14 cellular contexts compared by ENCODE assay signal in genomic region chr17:61309857-61310256, GRCh38.
DNase-seq lines count a peak whose midpoint lies in the region; ATAC-seq, FAIRE-seq and TF ChIP-seq lines count a peak whose summit lies in the region.
"Had no signal": no experiment of that assay in that cellular context is flagged by ENCODE, and none has a peak within 500 bp of the region (broad histone marks: within the 10 kb centered on the region; RNA-seq: fewer than 3 reads in every experiment).

No MANE protein-coding gene starts in this region.

- no peak for TF ChIP-seq POLR2A in breast epithelium (IDR thresholded peaks at IDR 0.05)

- H3K27ac ChIP-seq in breast epithelium (no peak overlapping the region), left lung (peak overlapping the region; percentile 33 to 40)
- H3K27ac ChIP-seq: 22Rv1 had no signal

- TF ChIP-seq CTCF in MCF 10A (IDR thresholded peaks at IDR 0.05; ENCODE audit: unreplicated experiment), result no peak
- TF ChIP-seq CTCF in breast epithelium (IDR thresholded peaks at IDR 0.05), result no peak
- no peak for TF ChIP-seq CTCF in bronchial epithelial cell (IDR thresholded peaks at IDR 0.05; ENCODE audit: insufficient read depth, low read length, severe bottlenecking)
- TF ChIP-seq CTCF in left lung (IDR thresholded peaks at IDR 0.05), result no peak

- no peaks in the 10 kb centered on the region for H3K27me3 ChIP-seq in breast epithelium
- peaks cover 1% of the 10 kb centered on the region for H3K27me3 ChIP-seq in bronchial epithelial cell (ENCODE audit: control insufficient read depth, insufficient read depth, low read length)
- H3K27me3 ChIP-seq in left lung, result no peaks in the 10 kb centered on the region

- H3K4me3 ChIP-seq in breast epithelium, result no peak overlapping the region
- H3K4me3 ChIP-seq in bronchial epithelial cell (ENCODE audit: low read depth, low read length), result no peak overlapping the region
- H3K4me3 ChIP-seq in left lung, result no peak overlapping the region

- no peaks in the 10 kb centered on the region for H3K36me3 Mint-ChIP-seq in MCF 10A (ENCODE audit: insufficient read depth, unreplicated experiment)
- no peaks in the 10 kb centered on the region for H3K36me3 Mint-ChIP-seq in activated T-cell treated with anti-CD3 and anti-CD28 coated beads, Interleukin-2, amount 50 U/mL, for 72 hours (ENCODE audit: insufficient read depth in 2 of 2)

- H3K27me3 Mint-ChIP-seq in MCF 10A (ENCODE audit: insufficient read depth, unreplicated experiment), result no peaks in the 10 kb centered on the region
- no peaks in the 10 kb centered on the region for H3K27me3 Mint-ChIP-seq in activated T-cell treated with anti-CD3 and anti-CD28 coated beads, Interleukin-2, amount 50 U/mL, for 72 hours (ENCODE audit: low read depth)
- H3K27me3 Mint-ChIP-seq: activated naive CD8-positive, alpha-beta T cell had no signal

- no peak overlapping the region for H3K4me3 Mint-ChIP-seq in MCF 10A (ENCODE audit: unreplicated experiment)
- no peak overlapping the region for H3K4me3 Mint-ChIP-seq in activated T-cell treated with anti-CD3 and anti-CD28 coated beads, Interleukin-2, amount 50 U/mL, for 72 hours
- H3K4me3 Mint-ChIP-seq: activated naive CD8-positive, alpha-beta T cell; T-helper 2 cell treated with Interferon-gamma antibody and Interleukin-4, amounts not matched to agents 5 μg/mL and 100 μg/mL, for 36 hours had no signal

- intact Hi-C loops in MCF 10A (cut with micrococcal nuclease), result no loop called here
- intact Hi-C loops in breast epithelium (cut with DNase I; ENCODE audit: low total_unique reads), result no loop called here
- intact Hi-C loops in left lung (cut with DNase I), result no loop called here

- no TSS peak for BruUV-seq in MCF 10A (replicated peaks; lab: Mats Ljungman, UMichigan)

- ATAC-seq in left lung (no peak), HG03097 (IDR thresholded peaks at IDR 0.05; ENCODE audit: low FRiP score, unreplicated experiment) (no peak), GM21723 (IDR thresholded peaks at IDR 0.05; ENCODE audit: unreplicated experiment) (no peak)
- ATAC-seq in activated T-cell treated with anti-CD3 and anti-CD28 coated beads, Interleukin-2, amount 50 U/mL, for 72 hours (replicated peaks in 1 of 2), result no peak

- FAIRE-seq in bronchial epithelial cell (lab: Jason Lieb, UNC), result no peak

- H3K4me1 ChIP-seq in breast epithelium (peaks cover 0 to 14% of the 10 kb centered on the region in 2 donors), left lung (peaks cover 0 to 10% of the 10 kb centered on the region in 2 donors)

- H3K9me3 ChIP-seq in breast epithelium, result no peaks in the 10 kb centered on the region
- no peaks in the 10 kb centered on the region for H3K9me3 ChIP-seq in left lung

- CTCF ChIA-PET in MCF 10A (lab: Yijun Ruan, JAX), result no interaction called here

- H3K27ac Mint-ChIP-seq in MCF 10A (ENCODE audit: low read depth, unreplicated experiment), result no peak overlapping the region
- no peak overlapping the region for H3K27ac Mint-ChIP-seq in activated T-cell treated with anti-CD3 and anti-CD28 coated beads, Interleukin-2, amount 50 U/mL, for 72 hours
- H3K27ac Mint-ChIP-seq: activated naive CD8-positive, alpha-beta T cell; T-helper 2 cell treated with Interferon-gamma antibody and Interleukin-4, amounts not matched to agents 5 μg/mL and 100 μg/mL, for 36 hours had no signal

- POLR2A ChIA-PET in MCF 10A (lab: Yijun Ruan, JAX), result interaction anchor here (0.7 kb wide), 1 partner anchor 18 kb away, joined by 3 read pairs; no protein-coding TSS in a partner anchor

- peaks cover 9% of the 10 kb centered on the region for H3K4me1 Mint-ChIP-seq in MCF 10A (ENCODE audit: insufficient read depth, unreplicated experiment)
- H3K4me1 Mint-ChIP-seq in activated T-cell treated with anti-CD3 and anti-CD28 coated beads, Interleukin-2, amount 50 U/mL, for 72 hours (ENCODE audit: low read depth), result no peaks in the 10 kb centered on the region

- no peaks in the 10 kb centered on the region for H3K9me3 Mint-ChIP-seq in MCF 10A (ENCODE audit: unreplicated experiment)
- H3K9me3 Mint-ChIP-seq in activated T-cell treated with anti-CD3 and anti-CD28 coated beads, Interleukin-2, amount 50 U/mL, for 72 hours, result no peaks in the 10 kb centered on the region
- H3K9me3 Mint-ChIP-seq: T-helper 2 cell treated with Interferon-gamma antibody and Interleukin-4, amounts not matched to agents 5 μg/mL and 100 μg/mL, for 36 hours had no signal

- DNase-seq in MCF 10A (ENCODE audit: unreplicated experiment) (peak; percentile 36), breast epithelium (ENCODE audit: low spot score in 2 of 2) (no peak), bronchial epithelial cell (ENCODE audit: low read depth) (peak; percentile 65), left lung (no peak), NAMALWA (ENCODE audit: low spot score) (no peak)
- DNase-seq in activated T-cell treated with anti-CD3 and anti-CD28 coated beads, Interleukin-2, amount 50 U/mL, for 72 hours, result no peak
- DNase-seq: NCI-H2081 treated with DMSO at 0.1 percent for 48 hours; OCI-M1; stimulated activated CD4-positive, alpha-beta T cell treated with anti-CD3 and anti-CD28 coated beads, Interleukin-15, amount 100 ng/mL, for 24 hours had no signal

- H3K36me3 ChIP-seq in breast epithelium (no peaks in the 10 kb centered on the region), bronchial epithelial cell (ENCODE audit: control insufficient read depth, insufficient read depth, low read length) (no peaks in the 10 kb centered on the region), left lung (no peaks in the 10 kb centered on the region)

Comparison
In these comparisons a context has a peak if more than half of its experiments do, and no peak if none do; other contexts are left out.
1. DNase-seq: peak in MCF 10A (single experiment) and bronchial epithelial cell (single experiment); none in breast epithelium (0 of 2), left lung (0 of 2), NAMALWA (single experiment) and activated T-cell treated with anti-CD3 and anti-CD28 coated beads, Interleukin-2, amount 50 U/mL, for 72 hours (0 of 2).
2. H3K27ac ChIP-seq: peak in left lung (2 of 2); none in breast epithelium (0 of 2).